Comparison of ENCODE assay signal across 14 cellular contexts in the genomic region with DNA sequence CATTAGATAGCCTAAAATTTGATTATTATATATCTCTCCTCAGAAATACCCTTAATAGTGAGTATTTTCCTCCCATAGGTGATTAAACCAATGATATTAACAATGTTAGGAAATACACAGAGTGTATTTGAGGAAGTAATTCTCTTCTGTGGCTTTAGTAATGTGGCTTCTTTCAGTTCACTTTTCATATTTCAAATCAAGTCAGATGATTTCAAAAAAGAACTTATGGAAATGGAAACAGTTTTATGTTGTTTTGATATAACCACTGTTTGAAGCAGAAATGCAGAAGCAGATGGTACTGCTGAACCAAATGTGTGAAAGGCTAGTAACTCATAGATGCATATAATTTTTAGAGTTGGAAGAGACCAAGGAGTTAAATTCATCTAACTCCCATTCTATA.
DNase-seq lines count a peak whose midpoint lies in the region; ATAC-seq and TF ChIP-seq lines count a peak whose summit lies in the region.
"Had no signal": no experiment of that assay in that cellular context is flagged by ENCODE, and none has a peak within 500 bp of the region (broad histone marks: within the 10 kb centered on the region; RNA-seq: fewer than 3 reads in every experiment).

No MANE protein-coding gene starts in this region.

- H3K4me3 ChIP-seq in DOHH2 (ENCODE audit: low read length), result peak overlapping the region; percentile 22
- H3K4me3 ChIP-seq: body of pancreas, heart left ventricle, smooth muscle cell had no signal

- no peaks in the 10 kb centered on the region for H3F3A ChIP-seq in DOHH2 (ENCODE audit: control insufficient read depth, insufficient read depth)

- H3K4me1 ChIP-seq in DOHH2 (ENCODE audit: control insufficient read depth, low read length), result peaks cover 33% of the 10 kb centered on the region
- H3K4me1 ChIP-seq: body of pancreas had no signal

- H4K20me1 ChIP-seq in DOHH2 (ENCODE audit: control insufficient read depth, insufficient read depth, low read depth, low read length), result no peaks in the 10 kb centered on the region

- H3K36me3 ChIP-seq in DOHH2 (ENCODE audit: control insufficient read depth, low read length), result no peaks in the 10 kb centered on the region
- H3K36me3 ChIP-seq: heart left ventricle, neutrophil had no signal

- H3K79me2 ChIP-seq in DOHH2 (ENCODE audit: control insufficient read depth, low read length), result no peaks in the 10 kb centered on the region

- H3K4me2 ChIP-seq in DOHH2 (ENCODE audit: low read length), result peak overlapping the region; percentile 38
- H3K4me2 ChIP-seq: smooth muscle cell had no signal

- H3K9me3 ChIP-seq in DOHH2 (ENCODE audit: control insufficient read depth, insufficient read depth, low read length), result no peaks in the 10 kb centered on the region
- H3K9me3 ChIP-seq: body of pancreas, heart left ventricle, neutrophil had no signal

- ATAC-seq in GM19438 (IDR thresholded peaks at IDR 0.05; ENCODE audit: low read depth, unreplicated experiment), result peak; percentile 67
- ATAC-seq in HG03066 (IDR thresholded peaks at IDR 0.05; ENCODE audit: low read depth, unreplicated experiment), result peak; percentile 69
- ATAC-seq: body of pancreas, heart left ventricle had no signal

- H3K9me2 ChIP-seq in DOHH2 (replicated peaks; ENCODE audit: control insufficient read depth, low read length), result no peaks in the 10 kb centered on the region

- TF ChIP-seq CTCF in DOHH2 (IDR thresholded peaks at IDR 0.05; ENCODE audit: low read depth, low read length, poor library complexity, severe bottlenecking), result no peak

- DNase-seq in NOMO-1 (lab: John Stamatoyannopoulos, UW; ENCODE audit: unreplicated experiment in 2 of 2) (peak; percentile 21 to 93), NCI-H2196 treated with DMSO at 0.1 percent for 48 hours (lab: John Stamatoyannopoulos, UW; ENCODE audit: unreplicated experiment) (no peak), NCI-H2227 (lab: John Stamatoyannopoulos, UW; ENCODE audit: unreplicated experiment) (no peak), SHP77 (lab: John Stamatoyannopoulos, UW) (no peak), DMS53 (lab: John Stamatoyannopoulos, UW) (no peak)
- DNase-seq: activated T-cell treated with anti-CD3 and anti-CD28 coated beads, Interleukin-2, amount 50 U/mL, for 48 hours; body of pancreas; heart left ventricle had no signal

- H3K27me3 ChIP-seq in DOHH2 (ENCODE audit: control insufficient read depth, low read length), result no peaks in the 10 kb centered on the region
- H3K27me3 ChIP-seq: body of pancreas, heart left ventricle, neutrophil had no signal

- peak overlapping the region; percentile 31 for H3K27ac ChIP-seq in DOHH2 (ENCODE audit: low read depth, low read length)
- H3K27ac ChIP-seq: body of pancreas, heart left ventricle, neutrophil, RWPE1 had no signal

Comparison
In these comparisons a context has a peak if more than half of its experiments do, and no peak if none do; other contexts are left out.
1. DNase-seq: peak in NOMO-1 (2 of 2); none in NCI-H2196 treated with DMSO at 0.1 percent for 48 hours (single experiment), NCI-H2227 (single experiment), SHP77 (0 of 2) and DMS53 (single experiment).